Comparison of ENCODE assay signal across 8 cellular contexts in the genomic region with DNA sequence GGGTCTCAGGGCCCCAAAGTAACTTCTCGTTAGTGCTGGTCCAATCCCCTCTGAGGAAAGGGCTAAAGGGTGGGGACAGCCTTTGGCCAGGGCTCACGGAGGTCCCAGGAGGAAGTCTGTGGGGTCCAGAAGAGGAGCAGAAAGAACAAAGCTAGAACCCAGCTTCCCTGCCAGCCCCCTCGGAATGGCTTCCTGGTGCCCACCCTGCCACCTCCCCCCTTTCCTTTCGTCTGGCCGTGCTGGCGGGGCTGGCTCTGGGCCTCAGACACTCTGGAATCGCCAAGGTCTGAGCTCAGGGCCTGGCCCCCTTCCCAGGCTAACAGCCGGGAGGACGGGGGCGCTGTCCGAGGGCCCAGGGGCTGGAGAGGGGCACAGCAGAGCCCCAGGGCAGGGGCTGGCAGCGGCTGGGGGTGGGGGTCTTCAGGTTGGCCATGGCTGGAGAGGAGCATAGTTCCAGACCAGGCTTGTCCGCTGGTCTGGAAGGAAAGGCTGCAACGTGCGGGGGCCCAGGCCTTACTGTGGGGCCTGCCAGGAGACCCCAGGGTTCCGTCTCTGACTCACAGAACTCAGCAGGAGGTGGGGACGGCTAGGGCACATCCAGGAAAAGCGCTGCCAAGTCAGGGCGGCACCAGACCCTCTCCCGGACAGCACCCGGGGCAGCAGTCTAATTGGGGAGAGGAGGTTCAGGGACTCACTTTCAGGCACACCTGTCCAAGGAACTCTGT. TPM values are rescaled to one million over a fixed set of nuclear protein-coding genes. Genes with fewer than 3 reads are reported as not detected.
A peak's percentile ranks its signal among the peaks of the same experiment; 100 is the strongest.
DNase-seq lines count a peak whose midpoint lies in the region; ATAC-seq and TF ChIP-seq lines count a peak whose summit lies in the region.

No MANE protein-coding gene starts in this region.

- H3K27ac Mint-ChIP-seq in activated CD8-positive, alpha-beta memory T cell treated with anti-CD3 and anti-CD28 coated beads, Interleukin-2, amount 10 ng/mL, durations not matched to agents 7 days and 5 days: peak overlapping the region; percentile 63
- peak overlapping the region; percentile 94 to 97 (median 96) for H3K27ac Mint-ChIP-seq in brain

- H3K27me3 Mint-ChIP-seq in activated CD8-positive, alpha-beta memory T cell treated with anti-CD3 and anti-CD28 coated beads, Interleukin-2, amount 10 ng/mL, durations not matched to agents 7 days and 5 days: no peaks in the 10 kb centered on the region
- peaks cover 4% of the 10 kb centered on the region for H3K27me3 Mint-ChIP-seq in brain

- intact Hi-C loops in left lung (cut with DNase I): no loop called here

- H3K4me3 ChIP-seq in left lung (peak overlapping the region; percentile 49 to 54), suprapubic skin (peak overlapping the region; percentile 76)

- H3K36me3 Mint-ChIP-seq in activated CD8-positive, alpha-beta memory T cell treated with anti-CD3 and anti-CD28 coated beads, Interleukin-2, amount 10 ng/mL, durations not matched to agents 7 days and 5 days: no peaks in the 10 kb centered on the region
- no peaks in the 10 kb centered on the region for H3K36me3 Mint-ChIP-seq in brain

- CTCF ChIA-PET in activated CD8-positive, alpha-beta memory T cell treated with anti-CD3 and anti-CD28 coated beads, Interleukin-2, amount 10 ng/mL, durations not matched to agents 7 days and 5 days (lab: Charles Lee): interaction anchor here (0.8 to 16.3 kb wide), 7 partner anchors 8 to 172 kb away, joined by 3 to 388 read pairs (median 5); a partner anchor contains a TSS

- TF ChIP-seq CTCF in brain (conservative IDR thresholded peaks at IDR 0.05): no peak
- TF ChIP-seq CTCF in left lung (IDR thresholded peaks at IDR 0.05): no peak
- no peak for TF ChIP-seq CTCF in suprapubic skin (IDR thresholded peaks at IDR 0.05)

- H3K4me1 ChIP-seq in left lung (peaks cover 31 to 68% of the 10 kb centered on the region in 2 donors), suprapubic skin (peaks cover 71% of the 10 kb centered on the region)

- H3K9me3 ChIP-seq in left lung (no peaks in the 10 kb centered on the region), suprapubic skin (no peaks in the 10 kb centered on the region)

- H3K4me3 Mint-ChIP-seq in activated CD8-positive, alpha-beta memory T cell treated with anti-CD3 and anti-CD28 coated beads, Interleukin-2, amount 10 ng/mL, durations not matched to agents 7 days and 5 days: peak overlapping the region; percentile 57
- H3K4me3 Mint-ChIP-seq in brain: peak overlapping the region; percentile 53 to 75 (median 69)

- ATAC-seq in activated CD8-positive, alpha-beta memory T cell treated with anti-CD3 and anti-CD28 coated beads, Interleukin-2, amount 10 ng/mL, durations not matched to agents 7 days and 5 days: no peak
- ATAC-seq in left lung (peak; percentile 11), HG03097 (IDR thresholded peaks at IDR 0.05; ENCODE audit: low FRiP score, unreplicated experiment) (no peak), GM18909 (IDR thresholded peaks at IDR 0.05; ENCODE audit: poor library complexity, unreplicated experiment) (no peak), HG03457 (IDR thresholded peaks at IDR 0.05; ENCODE audit: unreplicated experiment) (no peak)

- H3K27ac ChIP-seq in left lung: peak overlapping the region; percentile 78 to 90
- peak overlapping the region; percentile 87 for H3K27ac ChIP-seq in suprapubic skin

- H3K9me3 Mint-ChIP-seq in activated CD8-positive, alpha-beta memory T cell treated with anti-CD3 and anti-CD28 coated beads, Interleukin-2, amount 10 ng/mL, durations not matched to agents 7 days and 5 days (ENCODE audit: low read depth): no peaks in the 10 kb centered on the region
- H3K9me3 Mint-ChIP-seq in brain: peaks cover 0 to 4% (median 0%) of the 10 kb centered on the region in 5 experiments

- H3K4me1 Mint-ChIP-seq in activated CD8-positive, alpha-beta memory T cell treated with anti-CD3 and anti-CD28 coated beads, Interleukin-2, amount 10 ng/mL, durations not matched to agents 7 days and 5 days: peaks cover 48% of the 10 kb centered on the region
- peaks cover 69% of the 10 kb centered on the region for H3K4me1 Mint-ChIP-seq in brain

- no peak for TF ChIP-seq EP300 in suprapubic skin (IDR thresholded peaks at IDR 0.05)

- no peak for TF ChIP-seq POLR2A in suprapubic skin (IDR thresholded peaks at IDR 0.05)

- H3K36me3 ChIP-seq in left lung (no peaks in the 10 kb centered on the region), suprapubic skin (no peaks in the 10 kb centered on the region)

- H3K27me3 ChIP-seq in left lung (peaks cover 0 to 31% of the 10 kb centered on the region in 2 donors), suprapubic skin (no peaks in the 10 kb centered on the region)

- WGBS in suprapubic skin: 32% methylated on average over 15 of the region's 21 CpGs

- DNase-seq in activated CD8-positive, alpha-beta memory T cell treated with anti-CD3 and anti-CD28 coated beads, Interleukin-2, amount 10 ng/mL, durations not matched to agents 7 days and 5 days: no peak
- no peak for DNase-seq in activated CD8-positive, alpha-beta memory T cell treated with anti-CD3 and anti-CD28 coated beads, Interleukin-2, amount 50 U/mL, for 4 hours
- DNase-seq in left lung (no peak), suprapubic skin (ENCODE audit: low spot score in 2 of 2) (peak in 1 of 2 donors; percentile 77)

RNA-seq across cellular contexts. Expression of a gene that starts 0.8 kb away (rescaled TPM):
- 10 to 100 TPM; 46.2 to 46.8 TPM for total RNA-seq in activated CD8-positive, alpha-beta memory T cell treated with anti-CD3 and anti-CD28 coated beads, Interleukin-2, amount 10 ng/mL, durations not matched to agents 7 days and 5 days
- polyA plus RNA-seq in brain (ENCODE audit: insufficient read depth, low read depth, low replicate concordance): 48.9 TPM
- total RNA-seq in left lung (100 to 1,000 TPM in 1 of 2 donors, 10 to 100 TPM in 1; 70.8 to 157 TPM), suprapubic skin (10 to 100 TPM; 65.1 to 86.7 (median 71.0) TPM)

RNA-seq across cellular contexts. Expression of a gene that starts 11.3 kb away (rescaled TPM):
- 10 to 100 TPM; 42.1 to 45.5 TPM for total RNA-seq in activated CD8-positive, alpha-beta memory T cell treated with anti-CD3 and anti-CD28 coated beads, Interleukin-2, amount 10 ng/mL, durations not matched to agents 7 days and 5 days
- polyA plus RNA-seq in brain (ENCODE audit: insufficient read depth, low read depth, low replicate concordance): 108 TPM
- 10 to 100 TPM; 21.7 to 32.3 TPM for total RNA-seq in left lung
- total RNA-seq in suprapubic skin: 10 to 100 TPM; 60.9 to 97.4 (median 77.9) TPM

RNA-seq across cellular contexts. Expression of a gene that starts 13.4 kb away (rescaled TPM):
- 10 to 100 TPM; 36.6 to 54.2 TPM for total RNA-seq in activated CD8-positive, alpha-beta memory T cell treated with anti-CD3 and anti-CD28 coated beads, Interleukin-2, amount 10 ng/mL, durations not matched to agents 7 days and 5 days
- polyA plus RNA-seq in brain (ENCODE audit: insufficient read depth, low read depth, low replicate concordance): 116 TPM
- total RNA-seq in left lung (10 to 100 TPM; 47.1 to 57.5 TPM), suprapubic skin (100 to 1,000 TPM in 1 of 4 donors, 10 to 100 TPM in 3; 45.2 to 103 (median 72.0) TPM)

RNA-seq across cellular contexts. Expression of a gene that starts 16.9 kb away (rescaled TPM):
- total RNA-seq in activated CD8-positive, alpha-beta memory T cell treated with anti-CD3 and anti-CD28 coated beads, Interleukin-2, amount 10 ng/mL, durations not matched to agents 7 days and 5 days: 100 to 1,000 TPM; 138 to 140 TPM
- 8.2 TPM for polyA plus RNA-seq in brain (ENCODE audit: insufficient read depth, low read depth, low replicate concordance)
- total RNA-seq in left lung (100 to 1,000 TPM in 1 of 2 donors, 10 to 100 TPM in 1; 57.0 to 133 TPM), suprapubic skin (100 to 1,000 TPM in 1 of 4 donors, 10 to 100 TPM in 3; 40.3 to 150 (median 56.2) TPM)

RNA-seq across cellular contexts. Expression of a gene that starts 34.1 kb away (rescaled TPM):
- 10 to 100 TPM; 68.0 to 76.7 TPM for total RNA-seq in activated CD8-positive, alpha-beta memory T cell treated with anti-CD3 and anti-CD28 coated beads, Interleukin-2, amount 10 ng/mL, durations not matched to agents 7 days and 5 days
- 81.7 TPM for polyA plus RNA-seq in brain (ENCODE audit: insufficient read depth, low read depth, low replicate concordance)
- total RNA-seq in left lung (10 to 100 TPM; 81.2 to 82.5 TPM), suprapubic skin (10 to 100 TPM; 63.2 to 83.6 (median 78.4) TPM)
